ENCODE assay signal across 1 cellular context in genomic region chr7:14054125-14054524, GRCh38.
TF ChIP-seq lines count a peak whose summit lies in the region.

No MANE protein-coding gene starts in this region.

TF ChIP-seq in GM12878, 131 proteins besides CTCF, POLR2A, EP300 and RAD21 (continued from another document):
- TF ChIP-seq CUX1 (IDR thresholded peaks at IDR 0.05; ENCODE audit: insufficient replicate concordance, low read depth, low read length) (no peak), RELA (IDR thresholded peaks at IDR 0.05; ENCODE audit: borderline replicate concordance, partially characterized antibody) (no peak), NFYA (IDR thresholded peaks at IDR 0.05; ENCODE audit: borderline replicate concordance, low read depth, low read length) (no peak), ZSCAN29 (IDR thresholded peaks at IDR 0.05) (no peak), GABPA (IDR thresholded peaks at IDR 0.05; ENCODE audit: low read depth) (no peak), SMC3 (IDR thresholded peaks at IDR 0.05; ENCODE audit: borderline replicate concordance, low read length) (no peak), USF1 (IDR thresholded peaks at IDR 0.05; ENCODE audit: borderline replicate concordance, extremely low read length, insufficient read depth, low read depth, low read length) (no peak), MYC (IDR thresholded peaks at IDR 0.05; ENCODE audit: insufficient read depth, insufficient read length, insufficient replicate concordance, low read length, severe bottlenecking) (no peak), USF2 (IDR thresholded peaks at IDR 0.05; ENCODE audit: borderline replicate concordance, low read depth, low read length) (no peak), NBN (IDR thresholded peaks at IDR 0.05) (no peak), RB1 (IDR thresholded peaks at IDR 0.05; ENCODE audit: borderline replicate concordance) (no peak), PKNOX1 (IDR thresholded peaks at IDR 0.05) (no peak), ZBTB4 (CRISPR knock-in tag; IDR thresholded peaks at IDR 0.05) (no peak), TARDBP (IDR thresholded peaks at IDR 0.05; ENCODE audit: borderline replicate concordance) (no peak), HSF1 (IDR thresholded peaks at IDR 0.05; ENCODE audit: low read depth, low read length) (no peak), HDAC6 (IDR thresholded peaks at IDR 0.05; ENCODE audit: unreplicated experiment) (no peak), PAX5 (IDR thresholded peaks at IDR 0.05; ENCODE audit: borderline replicate concordance, low read depth, low read length) (no peak), TCF7 (IDR thresholded peaks at IDR 0.05; ENCODE audit: borderline replicate concordance) (no peak)
